In genomic region chr1:241654641-241655040, GRCh38 we compare ENCODE assay signal across 39 cellular contexts. TPM values are rescaled to one million over a fixed set of nuclear protein-coding genes. Genes with fewer than 3 reads are reported as not detected.
"Had no signal": no experiment of that assay in that cellular context is flagged by ENCODE, and none has a peak within 500 bp of the region (broad histone marks: within the 10 kb centered on the region; RNA-seq: fewer than 3 reads in every experiment).

No MANE protein-coding gene starts in this region.

- H3K9me3 ChIP-seq: MG63, SJCRH30 had no signal

- H3K27me3 ChIP-seq: SJCRH30 had no signal

- ATAC-seq: Panc1, Right ventricle myocardium inferior, SK-N-SH treated with all-trans-retinoic acid at 6 μM for 48 hours had no signal

- DNase-seq: Karpas-422, MG63, NCI-H1048, NCI-H1092 treated with DMSO at 0.1 percent for 48 hours, NCI-H1105 treated with DMSO at 0.1 percent for 48 hours, NCI-H1417, NCI-H1436, NCI-H146, NCI-H1694, NCI-H187, NCI-H1930, NCI-H2029 treated with DMSO at 0.1 percent for 48 hours, NCI-H2081 treated with DMSO at 0.1 percent for 48 hours, NCI-H2107, NCI-H2171, NCI-H226, NCI-H446 treated with DMSO at 0.1 percent for 48 hours, NCI-H510A, NCI-H524, NCI-H526, NCI-H69, NCI-H748 treated with DMSO at 0.1 percent for 48 hours, NCI-H82, PC-9, SHP77, SIG-M5, SJCRH30, T-helper 1 cell had no signal

- H2AFZ ChIP-seq: PC-9 had no signal

- H3K36me3 ChIP-seq: MG63, SJCRH30 had no signal

- H3K4me2 ChIP-seq: KMS-11, PC-9 had no signal

- H3K9ac ChIP-seq: KMS-11 had no signal

- FAIRE-seq: RCC 7860 had no signal

- H3K4me1 ChIP-seq: SJCRH30 had no signal

- H3K4me3 ChIP-seq: MG63, PC-9, SJCRH30, SK-N-MC had no signal

- H3K27ac ChIP-seq: KMS-11, PC-9, RWPE1, SJCRH30, SK-N-MC had no signal

RNA-seq across cellular contexts. Expression of gene WDR64, which starts 2.6 kb away (rescaled TPM):
- total RNA-seq: LHCN-M2, OCI-LY7, PC-9, Right ventricle myocardium inferior, RPMI7951, SJCRH30, SK-MEL-5 had no signal
